13 cellular contexts compared by ENCODE assay signal in genomic region chr22:41352058-41352457, GRCh38. TPM values are rescaled to one million over a fixed set of nuclear protein-coding genes. Genes with fewer than 3 reads are reported as not detected.
DNase-seq lines count a peak whose midpoint lies in the region; TF ChIP-seq lines count a peak whose summit lies in the region.
"Had no signal": no experiment of that assay in that cellular context is flagged by ENCODE, and none has a peak within 500 bp of the region (broad histone marks: within the 10 kb centered on the region; RNA-seq: fewer than 3 reads in every experiment).

No MANE protein-coding gene starts in this region.

- H3K4me1 ChIP-seq in GM23248 (ENCODE audit: insufficient read depth), result peaks cover 7% of the 10 kb centered on the region; the same call in 1 of the 2 replicates
- H3K4me1 ChIP-seq in hepatocyte (ENCODE audit: insufficient read depth), result no peaks in the 10 kb centered on the region
- H3K4me1 ChIP-seq in stomach, result no peaks in the 10 kb centered on the region
- H3K4me1 ChIP-seq: tibial artery had no signal

- DNase-seq in GM23248, result peak; percentile 79
- peak; percentile 41 for DNase-seq in amniotic epithelial cell (ENCODE audit: low read depth)
- no peak for DNase-seq in hepatocyte (ENCODE audit: low spot score)
- no peak for DNase-seq in NCI-H748 (lab: John Stamatoyannopoulos, UW; ENCODE audit: unreplicated experiment)
- no peak for DNase-seq in stomach
- no peak for DNase-seq in cerebellum (ENCODE audit: low spot score)
- no peak for DNase-seq in hippocampal formation (lab: John Stamatoyannopoulos, UW)
- DNase-seq: activated CD4-positive, alpha-beta T cell treated with anti-CD3 and anti-CD28 coated beads, Interleukin-2, amount 50 U/mL, for 48 hours; activated naive CD4-positive, alpha-beta T cell treated with anti-CD3 and anti-CD28 coated beads, Interleukin-2, amount 10 ng/mL, durations not matched to agents 7 days and 5 days; dorsolateral prefrontal cortex; NK-92 treated with Interleukin-12 subunit alpha and Interleukin-12 subunit beta, amount 100 ng/mL, for 24 hours; tibial artery had no signal

- no peak for TF ChIP-seq EP300 in stomach (IDR thresholded peaks at IDR 0.05)

- no peak for TF ChIP-seq POLR2A in stomach (IDR thresholded peaks at IDR 0.05)

- H3K4me3 ChIP-seq in GM23248 (no peak overlapping the region), hepatocyte (no peak overlapping the region), stomach (no peak overlapping the region)
- H3K4me3 ChIP-seq: dorsolateral prefrontal cortex, tibial artery had no signal

- H3K27me3 ChIP-seq in GM23248 (replicated peaks; ENCODE audit: insufficient read depth) (no peaks in the 10 kb centered on the region), hepatocyte (no peaks in the 10 kb centered on the region), stomach (no peaks in the 10 kb centered on the region)
- H3K27me3 ChIP-seq: dorsolateral prefrontal cortex, tibial artery had no signal

- H3F3A ChIP-seq in GM23248 (ENCODE audit: insufficient read depth), result no peaks in the 10 kb centered on the region

- H3K9me2 ChIP-seq in GM23248 (ENCODE audit: insufficient read depth) (no peaks in the 10 kb centered on the region), hepatocyte (replicated peaks; ENCODE audit: insufficient read depth) (no peaks in the 10 kb centered on the region)

- 12 to 21% methylated on average over 6 of the region's 6 CpGs for WGBS in GM23248 (ENCODE audit: low coverage in 1 of 2, low lambda C conversion rate in 2 of 2, missing lambda C conversion rate in 2 of 2), 2 experiments
- 77% methylated on average over 6 of the region's 6 CpGs for WGBS in hepatocyte (ENCODE audit: low lambda C conversion rate, missing lambda C conversion rate)
- WGBS in stomach, 5 donors, result 69 to 77% (median 74%) methylated on average over 6 of the region's 6 CpGs

- H3K36me3 ChIP-seq in GM23248 (ENCODE audit: low read depth), result peaks cover 5% of the 10 kb centered on the region; the same call in 1 of the 2 replicates
- no peaks in the 10 kb centered on the region for H3K36me3 ChIP-seq in hepatocyte (replicated peaks; ENCODE audit: insufficient read depth, low read depth)
- peaks cover 82 to 100% (median 100%) of the 10 kb centered on the region in 4 donors for H3K36me3 ChIP-seq in stomach

- no peaks in the 10 kb centered on the region for H3K79me2 ChIP-seq in GM23248 (ENCODE audit: insufficient read depth)
- no peaks in the 10 kb centered on the region for H3K79me2 ChIP-seq in hepatocyte

- H2AFZ ChIP-seq in GM23248 (no peak overlapping the region), hepatocyte (no peak overlapping the region)

- peak overlapping the region; percentile 30; the same call in 1 of the 2 replicates for H3K27ac ChIP-seq in 22Rv1
- H3K27ac ChIP-seq in GM23248, result peak overlapping the region; percentile 27; the same call in 1 of the 2 replicates
- peak overlapping the region; percentile 28 for H3K27ac ChIP-seq in hepatocyte
- H3K27ac ChIP-seq in stomach, result no peak overlapping the region
- H3K27ac ChIP-seq: dorsolateral prefrontal cortex, tibial artery had no signal

- no peak overlapping the region for H3K4me2 ChIP-seq in GM23248 (ENCODE audit: unreplicated experiment)
- no peak overlapping the region for H3K4me2 ChIP-seq in hepatocyte

- intact Hi-C loops in stomach (cut with DNase I; ENCODE audit: low total_unique reads), result no loop called here

- H3K9me3 ChIP-seq in GM23248 (ENCODE audit: low read depth) (no peaks in the 10 kb centered on the region), hepatocyte (ENCODE audit: low read depth) (no peaks in the 10 kb centered on the region), stomach (no peaks in the 10 kb centered on the region)
- H3K9me3 ChIP-seq: tibial artery had no signal

- H3K9ac ChIP-seq in GM23248, result no peak overlapping the region

- in situ Hi-C loops in GM23248 (cut with MboI), result no loop called here

- H4K20me1 ChIP-seq in GM23248 (ENCODE audit: insufficient read depth) (no peaks in the 10 kb centered on the region), hepatocyte (ENCODE audit: insufficient read depth, poor library complexity, severe bottlenecking) (no peaks in the 10 kb centered on the region)

- no peak for TF ChIP-seq CTCF in 22Rv1 (IDR thresholded peaks at IDR 0.05)
- TF ChIP-seq CTCF in hepatocyte (IDR thresholded peaks at IDR 0.05; ENCODE audit: poor library complexity), result no peak
- TF ChIP-seq CTCF in stomach (IDR thresholded peaks at IDR 0.05), result no peak

RNA-seq across cellular contexts. Expression of gene TEF, which starts 29.7 kb away (rescaled TPM):
- total RNA-seq in GM23248 (2014; rRNA removed; shearing (Covaris generic)), result 4.2 and 4.6 TPM in 2 replicates
- 2.2 and 2.8 TPM in 2 replicates for polyA plus RNA-seq in GM23248 (2016; fragmentation: Nextera tagmentation; extraction: Ambion mirVana)
- 5.5 and 8.9 TPM in 2 replicates for total RNA-seq in hepatocyte
- polyA plus RNA-seq in hepatocyte, result 5.4 and 6.6 TPM in 2 replicates
- 10 to 100 TPM in 3 of 5 donors, 1 to 10 TPM in 2; 7.0 to 29.1 (median 19.3) TPM for total RNA-seq in stomach
- 10 to 100 TPM in 1 of 3 donors, 1 to 10 TPM in 2; 6.7 to 12.2 (median 8.2) TPM for polyA plus RNA-seq in stomach
- total RNA-seq in cerebellum, result 6.3 TPM

RNA-seq across cellular contexts. Expression of gene ZC3H7B, which starts 50.7 kb away (rescaled TPM):
- total RNA-seq in GM23248 (2014; rRNA removed; shearing (Covaris generic)), result 54.8 and 54.9 TPM in 2 replicates
- polyA plus RNA-seq in GM23248 (2016; fragmentation: Nextera tagmentation; extraction: Ambion mirVana) (5.3 and 5.4 TPM in 2 replicates), hepatocyte (6.4 and 6.9 TPM in 2 replicates), stomach (10 to 100 TPM; 13.5 to 29.0 (median 20.5) TPM)
- total RNA-seq in hepatocyte (27.1 and 30.5 TPM in 2 replicates), stomach (10 to 100 TPM in 4 of 5 donors, 1 to 10 TPM in 1; 4.7 to 40.1 (median 29.7) TPM), cerebellum (53.9 TPM)

Comparison
In these comparisons a context has a peak if more than half of its experiments do, and no peak if none do; other contexts are left out.
1. H3K27ac ChIP-seq: peak in 22Rv1 (single experiment), GM23248 (single experiment) and hepatocyte (single experiment); none in stomach (0 of 5).
2. DNase-seq: peak in GM23248 (single experiment) and amniotic epithelial cell (single experiment); none in hepatocyte (single experiment), NCI-H748 (single experiment), stomach (single experiment), cerebellum (single experiment) and hippocampal formation (0 of 2).